In the genomic region with DNA sequence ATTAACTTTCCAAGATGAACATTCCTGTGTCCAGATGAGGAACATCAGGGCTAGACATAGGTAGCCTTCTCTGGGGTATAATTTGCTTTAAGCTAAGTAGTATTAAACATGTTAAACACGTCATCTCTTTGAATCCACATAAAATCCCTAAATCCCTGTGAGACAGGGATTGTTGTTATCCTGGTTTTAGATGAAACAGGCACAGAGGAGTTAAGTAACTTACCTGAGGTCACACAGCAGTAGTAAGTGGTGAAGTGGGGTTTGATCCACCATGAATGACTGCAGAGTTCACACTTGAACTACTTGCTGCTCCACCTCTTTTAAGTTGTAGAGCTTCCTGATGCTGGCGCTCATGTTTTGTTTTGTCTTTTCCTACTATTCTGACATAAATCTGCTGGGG, we compare ENCODE assay signal across 17 cellular contexts.
DNase-seq lines count a peak whose midpoint lies in the region; ATAC-seq and TF ChIP-seq lines count a peak whose summit lies in the region.
"Had no signal": no experiment of that assay in that cellular context is flagged by ENCODE, and none has a peak within 500 bp of the region (broad histone marks: within the 10 kb centered on the region; RNA-seq: fewer than 3 reads in every experiment).

No MANE protein-coding gene starts in this region.

- H3K4me1 Mint-ChIP-seq in natural killer cell: peaks cover 87 to 92% of the 10 kb centered on the region in 2 donors
- H3K4me1 Mint-ChIP-seq in natural killer cell treated with Interleukin-12 subunit alpha and Interleukin-12 subunit beta and Interleukin-15 and Interleukin-18, amount 100 ng/mL, for 72 hours (ENCODE audit: low read depth in 2 of 2): peaks cover 50 to 63% of the 10 kb centered on the region in 2 donors
- peaks cover 69% of the 10 kb centered on the region for H3K4me1 Mint-ChIP-seq in stimulated activated effector memory CD8-positive, alpha-beta T cell treated with anti-CD3 and anti-CD28 coated beads, Interleukin-12 subunit alpha, Interleukin-12 subunit beta, amount 100 ng/mL, for 72 hours
- H3K4me1 Mint-ChIP-seq in endodermal cell: peaks cover 48% of the 10 kb centered on the region

- no peak overlapping the region for H3K14ac ChIP-seq in neuronal stem cell (ENCODE audit: low read length)

- DNase-seq in natural killer cell (no peak), mesendoderm (peak; percentile 59), neuronal stem cell (ENCODE audit: low spot score) (no peak), spleen (no peak), endodermal cell (no peak)
- no peak for DNase-seq in natural killer cell treated with Interleukin-12 subunit alpha and Interleukin-12 subunit beta and Interleukin-15 and Interleukin-18, amount 100 ng/mL, for 72 hours (ENCODE audit: low spot score)
- DNase-seq in stimulated activated effector memory CD8-positive, alpha-beta T cell treated with anti-CD3 and anti-CD28 coated beads, Interleukin-12 subunit alpha, Interleukin-12 subunit beta, amount 100 ng/mL, for 72 hours (ENCODE audit: low spot score in 2 of 2): no peak
- DNase-seq: AML-193; Caco-2; CD4-positive, alpha-beta T cell; HFFc6 had no signal

- H3K79me1 ChIP-seq in mesendoderm (ENCODE audit: low read length) (no peaks in the 10 kb centered on the region), neuronal stem cell (ENCODE audit: low read depth, low read length) (peaks cover 6% of the 10 kb centered on the region)

- H3K27ac Mint-ChIP-seq in natural killer cell: peak overlapping the region; percentile 55 to 80
- peak overlapping the region in 1 of 2 donors; percentile 85 for H3K27ac Mint-ChIP-seq in natural killer cell treated with Interleukin-12 subunit alpha and Interleukin-12 subunit beta and Interleukin-15 and Interleukin-18, amount 100 ng/mL, for 72 hours
- H3K27ac Mint-ChIP-seq in stimulated activated effector memory CD8-positive, alpha-beta T cell treated with anti-CD3 and anti-CD28 coated beads, Interleukin-12 subunit alpha, Interleukin-12 subunit beta, amount 100 ng/mL, for 72 hours: peak overlapping the region; percentile 20
- no peak overlapping the region for H3K27ac Mint-ChIP-seq in endodermal cell
- H3K27ac Mint-ChIP-seq: CD4-positive, alpha-beta T cell; HFFc6 had no signal

- no peak overlapping the region for H3K56ac ChIP-seq in mesendoderm (ENCODE audit: low read length)

- H3K4me3 ChIP-seq in mesendoderm (ENCODE audit: low read length) (no peak overlapping the region), neuronal stem cell (ENCODE audit: low read length in 2 of 2) (no peak overlapping the region), spleen (no peak overlapping the region), endodermal cell (ENCODE audit: low read length) (no peak overlapping the region)
- H3K4me3 ChIP-seq: A549, HAP-1 had no signal

- H3K4ac ChIP-seq in mesendoderm (ENCODE audit: low read depth, low read length): no peak overlapping the region
- no peak overlapping the region for H3K4ac ChIP-seq in neuronal stem cell (ENCODE audit: low read length)

- H3K4me2 ChIP-seq in mesendoderm (ENCODE audit: low read length) (no peak overlapping the region), neuronal stem cell (ENCODE audit: insufficient read depth, low read length, poor library complexity, severe bottlenecking) (no peak overlapping the region)
- H3K4me2 ChIP-seq: A549 had no signal

- no peak overlapping the region for H2AK5ac ChIP-seq in mesendoderm (ENCODE audit: low read length)
- no peak overlapping the region for H2AK5ac ChIP-seq in neuronal stem cell (ENCODE audit: low read depth, low read length)

- H3K27me3 Mint-ChIP-seq in natural killer cell (ENCODE audit: low read depth in 2 of 2) (no peaks in the 10 kb centered on the region), endodermal cell (ENCODE audit: insufficient read depth) (peaks cover 33% of the 10 kb centered on the region)
- no peaks in the 10 kb centered on the region for H3K27me3 Mint-ChIP-seq in natural killer cell treated with Interleukin-12 subunit alpha and Interleukin-12 subunit beta and Interleukin-15 and Interleukin-18, amount 100 ng/mL, for 72 hours
- H3K27me3 Mint-ChIP-seq: CD4-positive, alpha-beta T cell had no signal

- no peaks in the 10 kb centered on the region for H3K27me3 ChIP-seq in mesendoderm (ENCODE audit: insufficient read depth, low read length, poor library complexity)
- H3K27me3 ChIP-seq in neuronal stem cell (ENCODE audit: control insufficient read depth in 3 of 3, insufficient read depth in 3 of 3, low read depth in 1 of 3, low read length in 3 of 3): no peaks in the 10 kb centered on the region
- H3K27me3 ChIP-seq in spleen (replicated peaks in 1 of 7): no peaks in the 10 kb centered on the region
- H3K27me3 ChIP-seq in endodermal cell (ENCODE audit: control insufficient read depth, insufficient read depth, low read length, poor library complexity, severe bottlenecking): peaks cover 21% of the 10 kb centered on the region

- H2BK120ac ChIP-seq in mesendoderm (ENCODE audit: low read depth, low read length): no peak overlapping the region
- H2BK120ac ChIP-seq in neuronal stem cell (ENCODE audit: low read depth, low read length): no peak overlapping the region

- no peaks in the 10 kb centered on the region for H3K79me2 ChIP-seq in mesendoderm (ENCODE audit: control insufficient read depth, insufficient read depth, low read length)

- ATAC-seq in natural killer cell: no peak
- no peak for ATAC-seq in natural killer cell treated with Interleukin-12 subunit alpha and Interleukin-12 subunit beta and Interleukin-15 and Interleukin-18, amount 100 ng/mL, for 72 hours
- no peak for ATAC-seq in stimulated activated effector memory CD8-positive, alpha-beta T cell treated with anti-CD3 and anti-CD28 coated beads, Interleukin-12 subunit alpha, Interleukin-12 subunit beta, amount 100 ng/mL, for 72 hours
- ATAC-seq in GM21515 (IDR thresholded peaks at IDR 0.05; ENCODE audit: unreplicated experiment): no peak
- ATAC-seq: A549 had no signal

- H2BK5ac ChIP-seq in mesendoderm (ENCODE audit: low read length) (peak overlapping the region; percentile 35), neuronal stem cell (ENCODE audit: low read length) (no peak overlapping the region)

- H3K9me3 ChIP-seq in neuronal stem cell (replicated peaks in 1 of 2; ENCODE audit: control insufficient read depth in 2 of 2, insufficient read depth in 1 of 2, low read depth in 1 of 2, low read length in 2 of 2) (no peaks in the 10 kb centered on the region), spleen (no peaks in the 10 kb centered on the region), endodermal cell (ENCODE audit: control insufficient read depth, low read length) (no peaks in the 10 kb centered on the region)
- H3K9me3 ChIP-seq: A549, Caco-2, HAP-1 had no signal

- H3K4me1 ChIP-seq in mesendoderm (ENCODE audit: control insufficient read depth, low read depth, low read length): peaks cover 22% of the 10 kb centered on the region
- H3K4me1 ChIP-seq in neuronal stem cell (ENCODE audit: control insufficient read depth in 2 of 2, insufficient read depth in 1 of 2, low read depth in 1 of 2, low read length in 2 of 2): peaks cover 55 to 60% of the 10 kb centered on the region in 2 donors
- H3K4me1 ChIP-seq in spleen: peaks cover under 1 to 59% (median 22%) of the 10 kb centered on the region in 6 donors
- H3K4me1 ChIP-seq in endodermal cell (ENCODE audit: control insufficient read depth, insufficient read depth, low read length): peaks cover 34% of the 10 kb centered on the region
- H3K4me1 ChIP-seq: A549, HAP-1 had no signal

- H3K9me3 Mint-ChIP-seq in natural killer cell: no peaks in the 10 kb centered on the region
- no peaks in the 10 kb centered on the region for H3K9me3 Mint-ChIP-seq in natural killer cell treated with Interleukin-12 subunit alpha and Interleukin-12 subunit beta and Interleukin-15 and Interleukin-18, amount 100 ng/mL, for 72 hours
- no peaks in the 10 kb centered on the region for H3K9me3 Mint-ChIP-seq in stimulated activated effector memory CD8-positive, alpha-beta T cell treated with anti-CD3 and anti-CD28 coated beads, Interleukin-12 subunit alpha, Interleukin-12 subunit beta, amount 100 ng/mL, for 72 hours
- H3K9me3 Mint-ChIP-seq in endodermal cell: no peaks in the 10 kb centered on the region
- H3K9me3 Mint-ChIP-seq: CD4-positive, alpha-beta T cell; HFFc6 had no signal

- H3K36me3 Mint-ChIP-seq in natural killer cell (no peaks in the 10 kb centered on the region), endodermal cell (ENCODE audit: low read depth) (no peaks in the 10 kb centered on the region)
- H3K36me3 Mint-ChIP-seq in natural killer cell treated with Interleukin-12 subunit alpha and Interleukin-12 subunit beta and Interleukin-15 and Interleukin-18, amount 100 ng/mL, for 72 hours: no peaks in the 10 kb centered on the region
- peaks cover 42% of the 10 kb centered on the region for H3K36me3 Mint-ChIP-seq in stimulated activated effector memory CD8-positive, alpha-beta T cell treated with anti-CD3 and anti-CD28 coated beads, Interleukin-12 subunit alpha, Interleukin-12 subunit beta, amount 100 ng/mL, for 72 hours

- no peak overlapping the region for H4K8ac ChIP-seq in mesendoderm (ENCODE audit: low read depth, low read length)
- no peak overlapping the region for H4K8ac ChIP-seq in neuronal stem cell (ENCODE audit: low read depth, low read length)

- no peak for TF ChIP-seq POLR2A in spleen (IDR thresholded peaks at IDR 0.05)

- H3K36me3 ChIP-seq in mesendoderm (ENCODE audit: control insufficient read depth, insufficient read depth, low read length): no peaks in the 10 kb centered on the region
- H3K36me3 ChIP-seq in neuronal stem cell (replicated peaks in 1 of 2; ENCODE audit: control insufficient read depth in 2 of 2, insufficient read depth in 2 of 2, low read length in 2 of 2): no peaks in the 10 kb centered on the region
- peaks cover 0 to 45% (median 0%) of the 10 kb centered on the region in 6 donors for H3K36me3 ChIP-seq in spleen
- no peaks in the 10 kb centered on the region for H3K36me3 ChIP-seq in endodermal cell (ENCODE audit: control insufficient read depth, insufficient read depth, low read length)
- H3K36me3 ChIP-seq: HAP-1 had no signal

- H3K9ac ChIP-seq in mesendoderm (ENCODE audit: low read length) (no peak overlapping the region), neuronal stem cell (ENCODE audit: low read depth, low read length, poor library complexity) (no peak overlapping the region), endodermal cell (ENCODE audit: extremely low read depth, low read length, poor library complexity, severe bottlenecking) (no peak overlapping the region)

- intact Hi-C loops in natural killer cell (cut with micrococcal nuclease) (no loop called here), spleen (cut with DNase I; ENCODE audit: low total_unique reads) (no loop called here)

- H3K18ac ChIP-seq in mesendoderm (ENCODE audit: low read length) (no peak overlapping the region), neuronal stem cell (ENCODE audit: low read length) (no peak overlapping the region)

- TF ChIP-seq CTCF in natural killer cell (IDR thresholded peaks at IDR 0.05) (no peak), spleen (IDR thresholded peaks at IDR 0.05 in 8 of 11, conservative IDR thresholded peaks at IDR 0.05 in 3 of 11) (no peak), endodermal cell (conservative IDR thresholded peaks at IDR 0.05) (no peak)

- no peak overlapping the region for H4K5ac ChIP-seq in mesendoderm (ENCODE audit: low read length)

- peak overlapping the region; percentile 84 for H3K4me3 Mint-ChIP-seq in natural killer cell
- no peak overlapping the region for H3K4me3 Mint-ChIP-seq in natural killer cell treated with Interleukin-12 subunit alpha and Interleukin-12 subunit beta and Interleukin-15 and Interleukin-18, amount 100 ng/mL, for 72 hours
- no peak overlapping the region for H3K4me3 Mint-ChIP-seq in stimulated activated effector memory CD8-positive, alpha-beta T cell treated with anti-CD3 and anti-CD28 coated beads, Interleukin-12 subunit alpha, Interleukin-12 subunit beta, amount 100 ng/mL, for 72 hours
- no peak overlapping the region for H3K4me3 Mint-ChIP-seq in endodermal cell
- H3K4me3 Mint-ChIP-seq: CD4-positive, alpha-beta T cell; HFFc6 had no signal

- H3K23ac ChIP-seq in mesendoderm (ENCODE audit: low read length) (no peak overlapping the region), neuronal stem cell (ENCODE audit: low read depth, low read length, poor library complexity) (no peak overlapping the region)

- H2BK15ac ChIP-seq in mesendoderm (replicated peaks; ENCODE audit: low read depth) (no peak overlapping the region), neuronal stem cell (ENCODE audit: low read length) (no peak overlapping the region)

- H4K91ac ChIP-seq in neuronal stem cell (ENCODE audit: low read depth, low read length, poor library complexity): no peak overlapping the region

- no peak overlapping the region for H2AFZ ChIP-seq in neuronal stem cell (ENCODE audit: low read length)

- no CpG with 5 or more reads among the region's 2 CpGs for WGBS in mesendoderm (ENCODE audit: extremely low coverage, insufficient coverage, low lambda C conversion rate)
- no CpG with 5 or more reads among the region's 2 CpGs for WGBS in neuronal stem cell (ENCODE audit: extremely low coverage in 2 of 2, insufficient read length in 2 of 2, insufficient replicate concordance in 1 of 2), 2 donors
- 79 to 94% (median 87%) methylated on average over 2 of the region's 2 CpGs for WGBS in spleen, 5 donors
- 80 to 92% methylated on average over 1 to 2 of the region's 2 CpGs for WGBS in endodermal cell (ENCODE audit: insufficient coverage in 1 of 2, insufficient read length in 1 of 2), 2 experiments

- no peak overlapping the region for H2BK12ac ChIP-seq in neuronal stem cell (ENCODE audit: low read length)

- no peak overlapping the region for H3K27ac ChIP-seq in mesendoderm (ENCODE audit: low read depth, low read length)
- peak overlapping the region; percentile 98 for H3K27ac ChIP-seq in neuronal stem cell (replicated peaks; ENCODE audit: low read length)
- H3K27ac ChIP-seq in spleen: no peak overlapping the region
- no peak overlapping the region for H3K27ac ChIP-seq in endodermal cell (ENCODE audit: low read depth, low read length)
- H3K27ac ChIP-seq: 22Rv1, A549, C4-2B, HL-60 had no signal
